2 cellular contexts compared by ENCODE assay signal in the genomic region with DNA sequence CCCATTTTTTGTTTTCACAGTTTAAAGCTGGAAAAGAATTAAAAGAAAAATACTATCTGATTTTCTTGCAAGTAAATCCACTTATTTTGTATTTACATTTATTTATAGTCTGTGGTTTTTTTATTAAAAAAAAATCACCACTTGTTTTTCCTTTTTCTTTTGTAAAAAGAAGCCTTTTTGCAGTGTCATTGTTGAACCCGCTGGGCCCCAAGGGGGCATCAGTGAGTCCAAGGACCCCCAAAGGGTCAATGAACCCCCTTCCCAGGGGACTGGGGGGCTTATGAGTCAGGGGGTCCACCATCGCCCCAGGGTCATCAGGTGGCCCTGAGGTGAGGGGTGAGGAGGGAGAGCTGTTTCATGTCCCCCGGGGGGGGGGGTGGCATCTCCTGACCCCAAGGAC.
TF ChIP-seq lines count a peak whose summit lies in the region.

No MANE protein-coding gene starts in this region.

TF ChIP-seq in SK-N-SH, 30 proteins besides CTCF, POLR2A, EP300 and RAD21 (continued from another document):
- TF ChIP-seq RXRA (IDR thresholded peaks at IDR 0.05; ENCODE audit: borderline replicate concordance, low read depth) (no peak), FOSL2 (IDR thresholded peaks at IDR 0.05; ENCODE audit: borderline replicate concordance, low read depth) (no peak), GATA2 (CRISPR knock-in tag; IDR thresholded peaks at IDR 0.05) (no peak), NRF1 (IDR thresholded peaks at IDR 0.05; ENCODE audit: low read depth, low read length) (no peak), RCOR1 (IDR thresholded peaks at IDR 0.05; ENCODE audit: low read length) (no peak), JUND (IDR thresholded peaks at IDR 0.05) (no peak), CHD2 (IDR thresholded peaks at IDR 0.05; ENCODE audit: low read length, partially characterized antibody) (no peak)
- TF ChIP-seq, protein P1, sequence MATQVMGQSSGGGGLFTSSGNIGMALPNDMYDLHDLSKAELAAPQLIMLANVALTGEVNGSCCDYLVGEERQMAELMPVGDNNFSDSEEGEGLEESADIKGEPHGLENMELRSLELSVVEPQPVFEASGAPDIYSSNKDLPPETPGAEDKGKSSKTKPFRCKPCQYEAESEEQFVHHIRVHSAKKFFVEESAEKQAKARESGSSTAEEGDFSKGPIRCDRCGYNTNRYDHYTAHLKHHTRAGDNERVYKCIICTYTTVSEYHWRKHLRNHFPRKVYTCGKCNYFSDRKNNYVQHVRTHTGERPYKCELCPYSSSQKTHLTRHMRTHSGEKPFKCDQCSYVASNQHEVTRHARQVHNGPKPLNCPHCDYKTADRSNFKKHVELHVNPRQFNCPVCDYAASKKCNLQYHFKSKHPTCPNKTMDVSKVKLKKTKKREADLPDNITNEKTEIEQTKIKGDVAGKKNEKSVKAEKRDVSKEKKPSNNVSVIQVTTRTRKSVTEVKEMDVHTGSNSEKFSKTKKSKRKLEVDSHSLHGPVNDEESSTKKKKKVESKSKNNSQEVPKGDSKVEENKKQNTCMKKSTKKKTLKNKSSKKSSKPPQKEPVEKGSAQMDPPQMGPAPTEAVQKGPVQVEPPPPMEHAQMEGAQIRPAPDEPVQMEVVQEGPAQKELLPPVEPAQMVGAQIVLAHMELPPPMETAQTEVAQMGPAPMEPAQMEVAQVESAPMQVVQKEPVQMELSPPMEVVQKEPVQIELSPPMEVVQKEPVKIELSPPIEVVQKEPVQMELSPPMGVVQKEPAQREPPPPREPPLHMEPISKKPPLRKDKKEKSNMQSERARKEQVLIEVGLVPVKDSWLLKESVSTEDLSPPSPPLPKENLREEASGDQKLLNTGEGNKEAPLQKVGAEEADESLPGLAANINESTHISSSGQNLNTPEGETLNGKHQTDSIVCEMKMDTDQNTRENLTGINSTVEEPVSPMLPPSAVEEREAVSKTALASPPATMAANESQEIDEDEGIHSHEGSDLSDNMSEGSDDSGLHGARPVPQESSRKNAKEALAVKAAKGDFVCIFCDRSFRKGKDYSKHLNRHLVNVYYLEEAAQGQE (IDR thresholded peaks at IDR 0.05; ENCODE audit: low read depth, low read length), result no peak
- TF ChIP-seq, protein P2, sequence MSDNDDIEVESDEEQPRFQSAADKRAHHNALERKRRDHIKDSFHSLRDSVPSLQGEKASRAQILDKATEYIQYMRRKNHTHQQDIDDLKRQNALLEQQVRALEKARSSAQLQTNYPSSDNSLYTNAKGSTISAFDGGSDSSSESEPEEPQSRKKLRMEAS (IDR thresholded peaks at IDR 0.05; ENCODE audit: low read depth), result no peak
- TF ChIP-seq, protein P3, sequence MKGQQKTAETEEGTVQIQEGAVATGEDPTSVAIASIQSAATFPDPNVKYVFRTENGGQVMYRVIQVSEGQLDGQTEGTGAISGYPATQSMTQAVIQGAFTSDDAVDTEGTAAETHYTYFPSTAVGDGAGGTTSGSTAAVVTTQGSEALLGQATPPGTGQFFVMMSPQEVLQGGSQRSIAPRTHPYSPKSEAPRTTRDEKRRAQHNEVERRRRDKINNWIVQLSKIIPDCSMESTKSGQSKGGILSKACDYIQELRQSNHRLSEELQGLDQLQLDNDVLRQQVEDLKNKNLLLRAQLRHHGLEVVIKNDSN (IDR thresholded peaks at IDR 0.05; ENCODE audit: borderline replicate concordance, low read depth), result no peak

TF ChIP-seq in SK-N-SH treated with all-trans-retinoic acid at 6 μM for 48 hours, 23 proteins besides CTCF, POLR2A, EP300 and RAD21 (continued from another document):
- TF ChIP-seq, protein P4, sequence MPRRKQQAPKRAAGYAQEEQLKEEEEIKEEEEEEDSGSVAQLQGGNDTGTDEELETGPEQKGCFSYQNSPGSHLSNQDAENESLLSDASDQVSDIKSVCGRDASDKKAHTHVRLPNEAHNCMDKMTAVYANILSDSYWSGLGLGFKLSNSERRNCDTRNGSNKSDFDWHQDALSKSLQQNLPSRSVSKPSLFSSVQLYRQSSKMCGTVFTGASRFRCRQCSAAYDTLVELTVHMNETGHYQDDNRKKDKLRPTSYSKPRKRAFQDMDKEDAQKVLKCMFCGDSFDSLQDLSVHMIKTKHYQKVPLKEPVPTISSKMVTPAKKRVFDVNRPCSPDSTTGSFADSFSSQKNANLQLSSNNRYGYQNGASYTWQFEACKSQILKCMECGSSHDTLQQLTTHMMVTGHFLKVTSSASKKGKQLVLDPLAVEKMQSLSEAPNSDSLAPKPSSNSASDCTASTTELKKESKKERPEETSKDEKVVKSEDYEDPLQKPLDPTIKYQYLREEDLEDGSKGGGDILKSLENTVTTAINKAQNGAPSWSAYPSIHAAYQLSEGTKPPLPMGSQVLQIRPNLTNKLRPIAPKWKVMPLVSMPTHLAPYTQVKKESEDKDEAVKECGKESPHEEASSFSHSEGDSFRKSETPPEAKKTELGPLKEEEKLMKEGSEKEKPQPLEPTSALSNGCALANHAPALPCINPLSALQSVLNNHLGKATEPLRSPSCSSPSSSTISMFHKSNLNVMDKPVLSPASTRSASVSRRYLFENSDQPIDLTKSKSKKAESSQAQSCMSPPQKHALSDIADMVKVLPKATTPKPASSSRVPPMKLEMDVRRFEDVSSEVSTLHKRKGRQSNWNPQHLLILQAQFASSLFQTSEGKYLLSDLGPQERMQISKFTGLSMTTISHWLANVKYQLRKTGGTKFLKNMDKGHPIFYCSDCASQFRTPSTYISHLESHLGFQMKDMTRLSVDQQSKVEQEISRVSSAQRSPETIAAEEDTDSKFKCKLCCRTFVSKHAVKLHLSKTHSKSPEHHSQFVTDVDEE (CRISPR knock-in tag; IDR thresholded peaks at IDR 0.05), result no peak
- TF ChIP-seq, protein P5, sequence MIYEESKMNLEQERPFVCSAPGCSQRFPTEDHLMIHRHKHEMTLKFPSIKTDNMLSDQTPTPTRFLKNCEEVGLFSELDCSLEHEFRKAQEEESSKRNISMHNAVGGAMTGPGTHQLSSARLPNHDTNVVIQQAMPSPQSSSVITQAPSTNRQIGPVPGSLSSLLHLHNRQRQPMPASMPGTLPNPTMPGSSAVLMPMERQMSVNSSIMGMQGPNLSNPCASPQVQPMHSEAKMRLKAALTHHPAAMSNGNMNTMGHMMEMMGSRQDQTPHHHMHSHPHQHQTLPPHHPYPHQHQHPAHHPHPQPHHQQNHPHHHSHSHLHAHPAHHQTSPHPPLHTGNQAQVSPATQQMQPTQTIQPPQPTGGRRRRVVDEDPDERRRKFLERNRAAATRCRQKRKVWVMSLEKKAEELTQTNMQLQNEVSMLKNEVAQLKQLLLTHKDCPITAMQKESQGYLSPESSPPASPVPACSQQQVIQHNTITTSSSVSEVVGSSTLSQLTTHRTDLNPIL (CRISPR knock-in tag; IDR thresholded peaks at IDR 0.05; ENCODE audit: low read depth), result no peak
- TF ChIP-seq CSDC2 (CRISPR knock-in tag; IDR thresholded peaks at IDR 0.05), result no peak
- TF ChIP-seq ISL1 (CRISPR knock-in tag; IDR thresholded peaks at IDR 0.05), result no peak
- TF ChIP-seq ARNTL (CRISPR knock-in tag; IDR thresholded peaks at IDR 0.05; ENCODE audit: borderline replicate concordance, low read depth), result no peak
- TF ChIP-seq, protein P6, sequence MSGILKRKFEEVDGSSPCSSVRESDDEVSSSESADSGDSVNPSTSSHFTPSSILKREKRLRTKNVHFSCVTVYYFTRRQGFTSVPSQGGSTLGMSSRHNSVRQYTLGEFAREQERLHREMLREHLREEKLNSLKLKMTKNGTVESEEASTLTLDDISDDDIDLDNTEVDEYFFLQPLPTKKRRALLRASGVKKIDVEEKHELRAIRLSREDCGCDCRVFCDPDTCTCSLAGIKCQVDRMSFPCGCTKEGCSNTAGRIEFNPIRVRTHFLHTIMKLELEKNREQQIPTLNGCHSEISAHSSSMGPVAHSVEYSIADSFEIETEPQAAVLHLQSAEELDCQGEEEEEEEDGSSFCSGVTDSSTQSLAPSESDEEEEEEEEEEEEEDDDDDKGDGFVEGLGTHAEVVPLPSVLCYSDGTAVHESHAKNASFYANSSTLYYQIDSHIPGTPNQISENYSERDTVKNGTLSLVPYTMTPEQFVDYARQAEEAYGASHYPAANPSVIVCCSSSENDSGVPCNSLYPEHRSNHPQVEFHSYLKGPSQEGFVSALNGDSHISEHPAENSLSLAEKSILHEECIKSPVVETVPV (CRISPR knock-in tag; IDR thresholded peaks at IDR 0.05), result no peak
- TF ChIP-seq, protein P7, sequence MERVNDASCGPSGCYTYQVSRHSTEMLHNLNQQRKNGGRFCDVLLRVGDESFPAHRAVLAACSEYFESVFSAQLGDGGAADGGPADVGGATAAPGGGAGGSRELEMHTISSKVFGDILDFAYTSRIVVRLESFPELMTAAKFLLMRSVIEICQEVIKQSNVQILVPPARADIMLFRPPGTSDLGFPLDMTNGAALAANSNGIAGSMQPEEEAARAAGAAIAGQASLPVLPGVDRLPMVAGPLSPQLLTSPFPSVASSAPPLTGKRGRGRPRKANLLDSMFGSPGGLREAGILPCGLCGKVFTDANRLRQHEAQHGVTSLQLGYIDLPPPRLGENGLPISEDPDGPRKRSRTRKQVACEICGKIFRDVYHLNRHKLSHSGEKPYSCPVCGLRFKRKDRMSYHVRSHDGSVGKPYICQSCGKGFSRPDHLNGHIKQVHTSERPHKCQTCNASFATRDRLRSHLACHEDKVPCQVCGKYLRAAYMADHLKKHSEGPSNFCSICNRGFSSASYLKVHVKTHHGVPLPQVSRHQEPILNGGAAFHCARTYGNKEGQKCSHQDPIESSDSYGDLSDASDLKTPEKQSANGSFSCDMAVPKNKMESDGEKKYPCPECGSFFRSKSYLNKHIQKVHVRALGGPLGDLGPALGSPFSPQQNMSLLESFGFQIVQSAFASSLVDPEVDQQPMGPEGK (CRISPR knock-in tag; IDR thresholded peaks at IDR 0.05; ENCODE audit: borderline replicate concordance), result no peak
- no peak for TF ChIP-seq ZFP3 (CRISPR knock-in tag; IDR thresholded peaks at IDR 0.05)
- no peak for TF ChIP-seq TOX (CRISPR knock-in tag; IDR thresholded peaks at IDR 0.05; ENCODE audit: borderline replicate concordance)
- no peak for TF ChIP-seq TCF4 (CRISPR knock-in tag; IDR thresholded peaks at IDR 0.05; ENCODE audit: borderline replicate concordance)
- TF ChIP-seq BACH2 (CRISPR knock-in tag; IDR thresholded peaks at IDR 0.05; ENCODE audit: borderline replicate concordance), result no peak
TF ChIP-seq in SK-N-SH treated with all-trans-retinoic acid at 6 μM for 48 hours: peak in this region for 0.
